ENCODE assay signal across 27 cellular contexts in genomic region chr6:156651438-156651837, GRCh38.
"Had no signal": no experiment of that assay in that cellular context is flagged by ENCODE, and none has a peak within 500 bp of the region (broad histone marks: within the 10 kb centered on the region; RNA-seq: fewer than 3 reads in every experiment).

No MANE protein-coding gene starts in this region.

- H3K79me2 ChIP-seq: hepatocyte had no signal

- ATAC-seq: activated T-cell treated with anti-CD3 and anti-CD28 coated beads, Interleukin-2, amount 50 U/mL, for 72 hours; gastroesophageal sphincter; left cardiac atrium; natural killer cell; right cardiac atrium had no signal

- H2AFZ ChIP-seq: hepatocyte, neural progenitor cell had no signal

- H3K4me3 ChIP-seq: gastroesophageal sphincter, hepatocyte, neural progenitor cell, spleen, testis, transverse colon had no signal

- H3K36me3 ChIP-seq: gastroesophageal sphincter, neural progenitor cell, spleen, transverse colon had no signal

- FAIRE-seq: bronchial epithelial cell, colon, urothelium cell line had no signal

- DNase-seq: activated CD4-positive, alpha-beta T cell treated with anti-CD3 and anti-CD28 coated beads for 4 hours; activated CD4-positive, alpha-beta T cell treated with anti-CD3 and anti-CD28 coated beads, Interleukin-2, amount 50 U/mL, for 4 hours; activated CD4-positive, CD25-positive, alpha-beta regulatory T cell; activated naive CD4-positive, alpha-beta T cell treated with Interleukin-2 at 50 U/mL for 16 hours; activated T-cell treated with anti-CD3 and anti-CD28 coated beads for 4 hours; activated T-cell treated with anti-CD3 and anti-CD28 coated beads, Interleukin-2, amount 50 U/mL, for 72 hours; anterior cingulate cortex; effector memory CD4-positive, alpha-beta T cell; islet precursor cell; left cardiac atrium; natural killer cell; posterior cingulate gyrus; right cardiac atrium; spleen; stimulated activated CD4-positive, alpha-beta T cell treated with anti-CD3 and anti-CD28 coated beads, Interleukin-2, amount 100 ng/mL, for 48 hours; stimulated activated naive CD4-positive, alpha-beta T cell treated with Interleukin-2 at 50 U/mL for 16 hours; T-helper 2 cell; testis; transverse colon had no signal

- H3K36me3 Mint-ChIP-seq: activated naive CD8-positive, alpha-beta T cell; memory B cell; natural killer cell; neural progenitor cell had no signal

- H3K9ac ChIP-seq: neural progenitor cell had no signal

- H3K4me1 ChIP-seq: gastroesophageal sphincter, transverse colon had no signal

- H3K27ac ChIP-seq: gastroesophageal sphincter, hepatocyte, neural progenitor cell, testis, transverse colon had no signal

- H3K27ac Mint-ChIP-seq: activated naive CD8-positive, alpha-beta T cell; activated T-cell treated with anti-CD3 and anti-CD28 coated beads, Interleukin-2, amount 50 U/mL, for 72 hours; memory B cell; natural killer cell; neural progenitor cell had no signal

- H3K4me3 Mint-ChIP-seq: activated naive CD8-positive, alpha-beta T cell; activated T-cell treated with anti-CD3 and anti-CD28 coated beads, Interleukin-2, amount 50 U/mL, for 72 hours; memory B cell; natural killer cell; neural progenitor cell had no signal

- H3K4me2 ChIP-seq: hepatocyte, neural progenitor cell had no signal

- H3K9me3 ChIP-seq: spleen, testis, transverse colon had no signal

- H3K27me3 ChIP-seq: gastroesophageal sphincter, hepatocyte, neural progenitor cell, spleen, testis, transverse colon had no signal

- H3K9me3 Mint-ChIP-seq: natural killer cell had no signal
